Comparison of ENCODE assay signal across 1 cellular context in the genomic region with DNA sequence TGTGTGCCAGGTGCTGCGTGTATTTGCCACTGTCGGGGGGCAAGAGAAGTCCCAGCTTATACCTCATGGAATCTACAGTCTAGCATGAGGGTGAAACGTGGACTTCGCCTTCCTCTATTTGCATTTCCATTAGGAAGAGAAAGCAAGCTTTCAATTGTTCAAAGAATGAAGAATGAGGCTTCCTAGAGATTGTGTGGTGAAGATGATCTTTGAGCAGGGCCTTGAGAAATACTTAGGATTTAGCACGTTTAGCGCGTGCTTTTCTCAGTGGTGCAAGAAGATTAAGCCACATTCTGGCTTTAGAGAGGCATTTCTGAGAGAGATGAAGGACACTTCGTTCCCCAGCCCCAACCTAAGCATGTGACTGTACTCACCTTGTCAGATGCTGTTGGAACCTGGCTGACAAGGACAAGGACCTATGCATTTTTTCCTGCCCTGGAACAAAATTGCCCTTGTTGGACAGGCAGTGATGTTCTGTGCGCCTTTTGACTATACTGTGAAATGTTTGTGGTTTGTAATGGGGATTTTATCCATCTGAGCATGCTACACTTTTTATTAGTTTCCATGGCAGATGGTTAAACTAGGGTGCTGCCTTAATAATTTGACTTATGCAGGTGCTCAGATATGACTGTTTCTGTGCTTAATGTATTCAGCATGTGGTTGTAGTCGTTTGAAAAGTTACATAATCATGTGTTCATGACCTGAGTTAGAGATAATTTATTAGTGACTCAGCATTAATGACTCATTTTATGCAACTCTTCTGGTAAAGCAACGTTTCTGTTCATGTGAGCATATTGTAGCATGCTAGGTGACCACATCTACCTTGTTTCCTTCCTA.
A peak's percentile ranks its signal among the peaks of the same experiment; 100 is the strongest.
TF ChIP-seq lines count a peak whose summit lies in the region.

No MANE protein-coding gene starts in this region.

TF ChIP-seq in HepG2, 621 proteins besides CTCF, POLR2A, EP300 and RAD21 (continued from another document and continues in another):
- TF ChIP-seq THAP7 (CRISPR knock-in tag; IDR thresholded peaks at IDR 0.05) (0 out of 2 replicates have a peak, but pooled peaks have one; percentile 52), PRDM4 (CRISPR knock-in tag; IDR thresholded peaks at IDR 0.05; ENCODE audit: borderline replicate concordance) (0 out of 2 replicates have a peak, but pooled peaks have one; percentile 37), ZNF367 (CRISPR knock-in tag; IDR thresholded peaks at IDR 0.05; ENCODE audit: borderline replicate concordance) (no peak), TFDP1 (CRISPR knock-in tag; IDR thresholded peaks at IDR 0.05; ENCODE audit: borderline replicate concordance) (peak; percentile 80), RARG (CRISPR knock-in tag; IDR thresholded peaks at IDR 0.05; ENCODE audit: low read depth) (0 out of 2 replicates have a peak, but pooled peaks have one; percentile 65), HOMEZ (CRISPR knock-in tag; IDR thresholded peaks at IDR 0.05; ENCODE audit: low read depth) (peak; percentile 80), GFI1 (CRISPR knock-in tag; IDR thresholded peaks at IDR 0.05; ENCODE audit: borderline replicate concordance) (peak; percentile 94), HMG20A (CRISPR knock-in tag; IDR thresholded peaks at IDR 0.05; ENCODE audit: borderline replicate concordance) (peak; percentile 91), ZGPAT (CRISPR knock-in tag; IDR thresholded peaks at IDR 0.05) (peak; percentile 94), TSC22D2 (CRISPR knock-in tag; IDR thresholded peaks at IDR 0.05; ENCODE audit: borderline replicate concordance) (peak; percentile 47; the same call in 1 of the 2 replicates), ZNF556 (CRISPR knock-in tag; IDR thresholded peaks at IDR 0.05; ENCODE audit: borderline replicate concordance) (peak; percentile 80; the same call in 1 of the 2 replicates), ZNF761 (CRISPR knock-in tag; conservative IDR thresholded peaks at IDR 0.05) (peak; percentile 85; the same call in 1 of the 2 replicates), HNRNPUL1 (IDR thresholded peaks at IDR 0.05; ENCODE audit: low read depth, low read length) (no peak), ZNF530 (CRISPR knock-in tag; IDR thresholded peaks at IDR 0.05; ENCODE audit: low read depth) (no peak), AGO2 (optimal IDR thresholded peaks at IDR 0.05; ENCODE audit: low read depth, low read length) (no peak), MTF2 (CRISPR knock-in tag; IDR thresholded peaks at IDR 0.05; ENCODE audit: borderline replicate concordance) (peak; percentile 78; the same call in 1 of the 2 replicates), ZNF572 (CRISPR knock-in tag; IDR thresholded peaks at IDR 0.05) (no peak), ZNF709 (CRISPR knock-in tag; IDR thresholded peaks at IDR 0.05) (peak; percentile 86; the same call in 1 of the 2 replicates), THAP11 (CRISPR knock-in tag; IDR thresholded peaks at IDR 0.05) (peak; percentile 75), AGO1 (IDR thresholded peaks at IDR 0.05; ENCODE audit: low read depth, low read length, poor library complexity, severe bottlenecking) (no peak)
- TF ChIP-seq, protein P1, sequence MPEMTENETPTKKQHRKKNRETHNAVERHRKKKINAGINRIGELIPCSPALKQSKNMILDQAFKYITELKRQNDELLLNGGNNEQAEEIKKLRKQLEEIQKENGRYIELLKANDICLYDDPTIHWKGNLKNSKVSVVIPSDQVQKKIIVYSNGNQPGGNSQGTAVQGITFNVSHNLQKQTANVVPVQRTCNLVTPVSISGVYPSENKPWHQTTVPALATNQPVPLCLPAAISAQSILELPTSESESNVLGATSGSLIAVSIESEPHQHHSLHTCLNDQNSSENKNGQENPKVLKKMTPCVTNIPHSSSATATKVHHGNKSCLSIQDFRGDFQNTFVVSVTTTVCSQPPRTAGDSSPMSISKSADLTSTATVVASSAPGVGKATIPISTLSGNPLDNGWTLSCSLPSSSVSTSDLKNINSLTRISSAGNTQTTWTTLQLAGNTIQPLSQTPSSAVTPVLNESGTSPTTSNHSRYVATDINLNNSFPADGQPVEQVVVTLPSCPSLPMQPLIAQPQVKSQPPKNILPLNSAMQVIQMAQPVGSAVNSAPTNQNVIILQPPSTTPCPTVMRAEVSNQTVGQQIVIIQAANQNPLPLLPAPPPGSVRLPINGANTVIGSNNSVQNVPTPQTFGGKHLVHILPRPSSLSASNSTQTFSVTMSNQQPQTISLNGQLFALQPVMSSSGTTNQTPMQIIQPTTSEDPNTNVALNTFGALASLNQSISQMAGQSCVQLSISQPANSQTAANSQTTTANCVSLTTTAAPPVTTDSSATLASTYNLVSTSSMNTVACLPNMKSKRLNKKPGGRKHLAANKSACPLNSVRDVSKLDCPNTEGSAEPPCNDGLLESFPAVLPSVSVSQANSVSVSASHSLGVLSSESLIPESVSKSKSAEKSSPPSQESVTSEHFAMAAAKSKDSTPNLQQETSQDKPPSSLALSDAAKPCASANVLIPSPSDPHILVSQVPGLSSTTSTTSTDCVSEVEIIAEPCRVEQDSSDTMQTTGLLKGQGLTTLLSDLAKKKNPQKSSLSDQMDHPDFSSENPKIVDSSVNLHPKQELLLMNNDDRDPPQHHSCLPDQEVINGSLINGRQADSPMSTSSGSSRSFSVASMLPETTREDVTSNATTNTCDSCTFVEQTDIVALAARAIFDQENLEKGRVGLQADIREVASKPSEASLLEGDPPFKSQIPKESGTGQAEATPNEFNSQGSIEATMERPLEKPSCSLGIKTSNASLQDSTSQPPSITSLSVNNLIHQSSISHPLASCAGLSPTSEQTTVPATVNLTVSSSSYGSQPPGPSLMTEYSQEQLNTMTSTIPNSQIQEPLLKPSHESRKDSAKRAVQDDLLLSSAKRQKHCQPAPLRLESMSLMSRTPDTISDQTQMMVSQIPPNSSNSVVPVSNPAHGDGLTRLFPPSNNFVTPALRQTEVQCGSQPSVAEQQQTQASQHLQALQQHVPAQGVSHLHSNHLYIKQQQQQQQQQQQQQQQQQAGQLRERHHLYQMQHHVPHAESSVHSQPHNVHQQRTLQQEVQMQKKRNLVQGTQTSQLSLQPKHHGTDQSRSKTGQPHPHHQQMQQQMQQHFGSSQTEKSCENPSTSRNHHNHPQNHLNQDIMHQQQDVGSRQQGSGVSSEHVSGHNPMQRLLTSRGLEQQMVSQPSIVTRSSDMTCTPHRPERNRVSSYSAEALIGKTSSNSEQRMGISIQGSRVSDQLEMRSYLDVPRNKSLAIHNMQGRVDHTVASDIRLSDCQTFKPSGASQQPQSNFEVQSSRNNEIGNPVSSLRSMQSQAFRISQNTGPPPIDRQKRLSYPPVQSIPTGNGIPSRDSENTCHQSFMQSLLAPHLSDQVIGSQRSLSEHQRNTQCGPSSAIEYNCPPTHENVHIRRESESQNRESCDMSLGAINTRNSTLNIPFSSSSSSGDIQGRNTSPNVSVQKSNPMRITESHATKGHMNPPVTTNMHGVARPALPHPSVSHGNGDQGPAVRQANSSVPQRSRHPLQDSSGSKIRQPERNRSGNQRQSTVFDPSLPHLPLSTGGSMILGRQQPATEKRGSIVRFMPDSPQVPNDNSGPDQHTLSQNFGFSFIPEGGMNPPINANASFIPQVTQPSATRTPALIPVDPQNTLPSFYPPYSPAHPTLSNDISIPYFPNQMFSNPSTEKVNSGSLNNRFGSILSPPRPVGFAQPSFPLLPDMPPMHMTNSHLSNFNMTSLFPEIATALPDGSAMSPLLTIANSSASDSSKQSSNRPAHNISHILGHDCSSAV (CRISPR knock-in tag; IDR thresholded peaks at IDR 0.05; ENCODE audit: borderline replicate concordance) = peak; percentile 68; the same call in 1 of the 2 replicates
- TF ChIP-seq, protein P2, sequence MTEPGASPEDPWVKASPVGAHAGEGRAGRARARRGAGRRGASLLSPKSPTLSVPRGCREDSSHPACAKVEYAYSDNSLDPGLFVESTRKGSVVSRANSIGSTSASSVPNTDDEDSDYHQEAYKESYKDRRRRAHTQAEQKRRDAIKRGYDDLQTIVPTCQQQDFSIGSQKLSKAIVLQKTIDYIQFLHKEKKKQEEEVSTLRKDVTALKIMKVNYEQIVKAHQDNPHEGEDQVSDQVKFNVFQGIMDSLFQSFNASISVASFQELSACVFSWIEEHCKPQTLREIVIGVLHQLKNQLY (CRISPR knock-in tag; IDR thresholded peaks at IDR 0.05) = peak; percentile 98
- TF ChIP-seq, protein P3, sequence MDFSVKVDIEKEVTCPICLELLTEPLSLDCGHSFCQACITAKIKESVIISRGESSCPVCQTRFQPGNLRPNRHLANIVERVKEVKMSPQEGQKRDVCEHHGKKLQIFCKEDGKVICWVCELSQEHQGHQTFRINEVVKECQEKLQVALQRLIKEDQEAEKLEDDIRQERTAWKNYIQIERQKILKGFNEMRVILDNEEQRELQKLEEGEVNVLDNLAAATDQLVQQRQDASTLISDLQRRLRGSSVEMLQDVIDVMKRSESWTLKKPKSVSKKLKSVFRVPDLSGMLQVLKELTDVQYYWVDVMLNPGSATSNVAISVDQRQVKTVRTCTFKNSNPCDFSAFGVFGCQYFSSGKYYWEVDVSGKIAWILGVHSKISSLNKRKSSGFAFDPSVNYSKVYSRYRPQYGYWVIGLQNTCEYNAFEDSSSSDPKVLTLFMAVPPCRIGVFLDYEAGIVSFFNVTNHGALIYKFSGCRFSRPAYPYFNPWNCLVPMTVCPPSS (IDR thresholded peaks at IDR 0.05) = no peak
- TF ChIP-seq, protein P4, sequence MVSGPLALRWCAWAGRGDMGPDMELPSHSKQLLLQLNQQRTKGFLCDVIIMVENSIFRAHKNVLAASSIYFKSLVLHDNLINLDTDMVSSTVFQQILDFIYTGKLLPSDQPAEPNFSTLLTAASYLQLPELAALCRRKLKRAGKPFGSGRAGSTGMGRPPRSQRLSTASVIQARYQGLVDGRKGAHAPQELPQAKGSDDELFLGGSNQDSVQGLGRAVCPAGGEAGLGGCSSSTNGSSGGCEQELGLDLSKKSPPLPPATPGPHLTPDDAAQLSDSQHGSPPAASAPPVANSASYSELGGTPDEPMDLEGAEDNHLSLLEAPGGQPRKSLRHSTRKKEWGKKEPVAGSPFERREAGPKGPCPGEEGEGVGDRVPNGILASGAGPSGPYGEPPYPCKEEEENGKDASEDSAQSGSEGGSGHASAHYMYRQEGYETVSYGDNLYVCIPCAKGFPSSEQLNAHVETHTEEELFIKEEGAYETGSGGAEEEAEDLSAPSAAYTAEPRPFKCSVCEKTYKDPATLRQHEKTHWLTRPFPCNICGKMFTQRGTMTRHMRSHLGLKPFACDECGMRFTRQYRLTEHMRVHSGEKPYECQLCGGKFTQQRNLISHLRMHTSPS (CRISPR knock-in tag; IDR thresholded peaks at IDR 0.05; ENCODE audit: low read depth) = peak; percentile 61; the same call in 1 of the 2 replicates
